Comparison of ENCODE assay signal across 8 cellular contexts in genomic region chr6:20211037-20211940, GRCh38. TPM values are rescaled to one million over a fixed set of nuclear protein-coding genes. Genes with fewer than 3 reads are reported as not detected.
A peak's percentile ranks its signal among the peaks of the same experiment; 100 is the strongest.
DNase-seq lines count a peak whose midpoint lies in the region; ATAC-seq and TF ChIP-seq lines count a peak whose summit lies in the region.

No MANE protein-coding gene starts in this region.

- H3K9me3 Mint-ChIP-seq in neural progenitor cell, result no peaks in the 10 kb centered on the region

- no peaks in the 10 kb centered on the region for H4K20me1 ChIP-seq in GM23248 (ENCODE audit: insufficient read depth)
- no peaks in the 10 kb centered on the region for H4K20me1 ChIP-seq in neural progenitor cell (ENCODE audit: low read depth)

- no peaks in the 10 kb centered on the region for H3K9me3 ChIP-seq in GM23248 (ENCODE audit: low read depth)
- no peaks in the 10 kb centered on the region for H3K9me3 ChIP-seq in Peyer's patch
- H3K9me3 ChIP-seq in neural progenitor cell (ENCODE audit: low read depth), result no peaks in the 10 kb centered on the region

- peaks cover 5% of the 10 kb centered on the region; the same call in 1 of the 2 replicates for H3K4me1 ChIP-seq in GM23248 (ENCODE audit: insufficient read depth)
- peaks cover 0 to 40% (median 0%) of the 10 kb centered on the region in 4 donors for H3K4me1 ChIP-seq in Peyer's patch
- H3K4me1 ChIP-seq in neural progenitor cell, result peaks cover 17% of the 10 kb centered on the region

- no peak for TF ChIP-seq CTCF in Peyer's patch (IDR thresholded peaks at IDR 0.05)
- no peak for TF ChIP-seq CTCF in neural progenitor cell (IDR thresholded peaks at IDR 0.05)

- DNase-seq in ELF-1 (ENCODE audit: low read depth, low spot score) (peak; percentile 42), GM23248 (peak; percentile 51), Peyer's patch (peak in 1 of 3 donors; percentile 36), epithelial cell of prostate (ENCODE audit: low read depth, low spot score) (peak; percentile 63), neural progenitor cell (ENCODE audit: low spot score) (peak; percentile 14), HuH-7 (ENCODE audit: low spot score) (no peak), SKM-1 (lab: John Stamatoyannopoulos, UW; ENCODE audit: unreplicated experiment) (no peak)

- H3K4me3 ChIP-seq in GM23248, result peak overlapping the region; percentile 89
- peak overlapping the region; percentile 56 to 92 (median 70) for H3K4me3 ChIP-seq in Peyer's patch
- H3K4me3 ChIP-seq in neural progenitor cell, result peak overlapping the region; percentile 66

- H3K9me2 ChIP-seq in GM23248 (ENCODE audit: insufficient read depth), result no peaks in the 10 kb centered on the region

- in situ Hi-C loops in GM23248 (cut with MboI), result no loop called here

- H3K27me3 ChIP-seq in GM23248 (replicated peaks; ENCODE audit: insufficient read depth) (no peaks in the 10 kb centered on the region), Peyer's patch (no peaks in the 10 kb centered on the region), neural progenitor cell (peaks cover 63% of the 10 kb centered on the region)

- peaks cover 19% of the 10 kb centered on the region for H3K27me3 Mint-ChIP-seq in neural progenitor cell (ENCODE audit: insufficient read depth, low read depth)

- H2AFZ ChIP-seq in GM23248 (peak overlapping the region; percentile 91), neural progenitor cell (replicated peaks) (peak overlapping the region; percentile 91)

- H3K4me2 ChIP-seq in GM23248 (ENCODE audit: unreplicated experiment) (peak overlapping the region; percentile 81), neural progenitor cell (peak overlapping the region; percentile 88)

- peaks cover 25% of the 10 kb centered on the region for H3K4me1 Mint-ChIP-seq in neural progenitor cell

- H3K27ac Mint-ChIP-seq in neural progenitor cell, result no peak overlapping the region

- H3F3A ChIP-seq in GM23248 (ENCODE audit: insufficient read depth) (peaks cover 10% of the 10 kb centered on the region), neural progenitor cell (ENCODE audit: low read depth) (peaks cover 20% of the 10 kb centered on the region)

- H3K9ac ChIP-seq in GM23248, result peak overlapping the region; percentile 80
- H3K9ac ChIP-seq in neural progenitor cell, result no peak overlapping the region

- no peak for ATAC-seq in HG03039 (IDR thresholded peaks at IDR 0.05; ENCODE audit: unreplicated experiment)

- H3K4me3 Mint-ChIP-seq in neural progenitor cell, result peak overlapping the region; percentile 90

- H3K79me2 ChIP-seq in GM23248 (ENCODE audit: insufficient read depth), result 0 out of 2 replicates have a peak, but pooled peaks cover 3% of the 10 kb centered on the region
- H3K79me2 ChIP-seq in neural progenitor cell (ENCODE audit: low read depth), result no peaks in the 10 kb centered on the region

- H3K36me3 Mint-ChIP-seq in neural progenitor cell, result no peaks in the 10 kb centered on the region

- 13 to 15% methylated on average over 17 of the region's 17 CpGs for WGBS in GM23248 (ENCODE audit: low coverage in 1 of 2, low lambda C conversion rate in 2 of 2, missing lambda C conversion rate in 2 of 2), 2 experiments

- H3K36me3 ChIP-seq in GM23248 (ENCODE audit: low read depth) (no peaks in the 10 kb centered on the region), Peyer's patch (no peaks in the 10 kb centered on the region), neural progenitor cell (no peaks in the 10 kb centered on the region)

- H3K27ac ChIP-seq in GM23248 (no peak overlapping the region), Peyer's patch (peak overlapping the region; percentile 86 to 95 (median 90)), epithelial cell of prostate (peak overlapping the region; percentile 84), neural progenitor cell (no peak overlapping the region)

- peak; percentile 46 to 68 for TF ChIP-seq POLR2A in Peyer's patch (IDR thresholded peaks at IDR 0.05)

RNA-seq across cellular contexts. Expression of gene MBOAT1, which starts 1.0 kb away (rescaled TPM):
- total RNA-seq in GM23248 (2014; rRNA removed; shearing (Covaris generic)), result 4.0 and 7.0 TPM in 2 replicates
- 1.7 and 1.8 TPM in 2 replicates for polyA plus RNA-seq in GM23248 (2016; fragmentation: Nextera tagmentation; extraction: Ambion mirVana)
- total RNA-seq in Peyer's patch, result 10 to 100 TPM; 17.3 to 57.0 (median 45.2) TPM
- total RNA-seq in neural progenitor cell (ENCODE audit: low replicate concordance), result 0.45 and 1.1 TPM in 2 replicates

Comparison
In these comparisons a context has a peak if more than half of its experiments do, and no peak if none do; other contexts are left out.
1. DNase-seq: peak in ELF-1 (single experiment), GM23248 (single experiment), epithelial cell of prostate (single experiment) and neural progenitor cell (single experiment); none in HuH-7 (single experiment) and SKM-1 (single experiment).
2. H3K27ac ChIP-seq: peak in Peyer's patch (4 of 4) and epithelial cell of prostate (single experiment); none in GM23248 (single experiment) and neural progenitor cell (single experiment).
3. Peak in every context shown above with its lines, with median percentiles within 50 percentile points of each other: H3K4me3 ChIP-seq.